15 cellular contexts compared by ENCODE assay signal in genomic region chr1:91585502-91585901, GRCh38.
"Had no signal": no experiment of that assay in that cellular context is flagged by ENCODE, and none has a peak within 500 bp of the region (broad histone marks: within the 10 kb centered on the region; RNA-seq: fewer than 3 reads in every experiment).

No MANE protein-coding gene starts in this region.

- H3K27me3 Mint-ChIP-seq: activated T-helper 17 cell treated with anti-CD3 and anti-CD28 coated beads, Interleukin-2, amount 50 U/mL, for 72 hours had no signal

- H3K4me3 ChIP-seq: lung, SK-N-MC, smooth muscle cell had no signal

- H3K36me3 Mint-ChIP-seq: type B pancreatic cell had no signal

- H3K9me3 Mint-ChIP-seq: activated naive CD4-positive, alpha-beta T cell treated with anti-CD3 and anti-CD28 coated beads for 36 hours; activated T-helper 17 cell treated with anti-CD3 and anti-CD28 coated beads, Interleukin-2, amount 50 U/mL, for 72 hours; type B pancreatic cell had no signal

- ATAC-seq: activated T-helper 17 cell treated with anti-CD3 and anti-CD28 coated beads, Interleukin-2, amount 50 U/mL, for 72 hours had no signal

- H3K27ac ChIP-seq: parathyroid adenoma, SK-N-MC had no signal

- H3K27ac Mint-ChIP-seq: activated naive CD4-positive, alpha-beta T cell treated with anti-CD3 and anti-CD28 coated beads for 36 hours; activated T-helper 17 cell treated with anti-CD3 and anti-CD28 coated beads, Interleukin-2, amount 50 U/mL, for 72 hours; type B pancreatic cell had no signal

- H3K4me1 ChIP-seq: parathyroid adenoma had no signal

- H3K4me3 Mint-ChIP-seq: activated naive CD4-positive, alpha-beta T cell treated with anti-CD3 and anti-CD28 coated beads for 36 hours; activated T-helper 17 cell treated with anti-CD3 and anti-CD28 coated beads, Interleukin-2, amount 50 U/mL, for 72 hours; type B pancreatic cell had no signal

- DNase-seq: activated CD4-positive, alpha-beta T cell treated with anti-CD3 and anti-CD28 coated beads, Interleukin-2, amount 50 U/mL, for 1 hour; activated CD4-positive, CD25-positive, alpha-beta regulatory T cell; activated naive CD4-positive, alpha-beta T cell treated with anti-CD3 and anti-CD28 coated beads for 36 hours; activated T-cell treated with anti-CD3 and anti-CD28 coated beads for 4 hours; central memory CD4-positive, alpha-beta T cell; cortex of kidney; effector CD8-positive, alpha-beta T cell; hippocampal formation; retina had no signal
